ENCODE assay signal across 25 cellular contexts in genomic region chr5:65932676-65933075, GRCh38. TPM values are rescaled to one million over a fixed set of nuclear protein-coding genes. Genes with fewer than 3 reads are reported as not detected.
A peak's percentile ranks its signal among the peaks of the same experiment; 100 is the strongest.
DNase-seq lines count a peak whose midpoint lies in the region; ATAC-seq, FAIRE-seq and TF ChIP-seq lines count a peak whose summit lies in the region.
"Had no signal": no experiment of that assay in that cellular context is flagged by ENCODE, and none has a peak within 500 bp of the region (broad histone marks: within the 10 kb centered on the region; RNA-seq: fewer than 3 reads in every experiment).

No MANE protein-coding gene starts in this region.

- H3K9me3 Mint-ChIP-seq in activated CD8-positive, alpha-beta T cell treated with anti-CD3 and anti-CD28 coated beads for 36 hours: no peaks in the 10 kb centered on the region
- no peaks in the 10 kb centered on the region for H3K9me3 Mint-ChIP-seq in activated CD8-positive, alpha-beta T cell treated with anti-CD3 and anti-CD28 coated beads, Interleukin-2, amount 10 ng/mL, durations not matched to agents 7 days and 5 days (ENCODE audit: insufficient read depth)
- no peaks in the 10 kb centered on the region; the same call in 1 of the 2 replicates for H3K9me3 Mint-ChIP-seq in HFFc6
- H3K9me3 Mint-ChIP-seq: activated CD4-positive, alpha-beta memory T cell treated with anti-CD3 and anti-CD28 coated beads, Interleukin-2, amount 10 ng/mL, durations not matched to agents 7 days and 5 days had no signal

- peaks cover 15% of the 10 kb centered on the region for H3K36me3 Mint-ChIP-seq in activated CD8-positive, alpha-beta T cell treated with anti-CD3 and anti-CD28 coated beads for 36 hours (ENCODE audit: low read depth)
- peaks cover 27% of the 10 kb centered on the region for H3K36me3 Mint-ChIP-seq in activated CD8-positive, alpha-beta T cell treated with anti-CD3 and anti-CD28 coated beads, Interleukin-2, amount 10 ng/mL, durations not matched to agents 7 days and 5 days (ENCODE audit: low read depth)
- H3K36me3 Mint-ChIP-seq in HFFc6 (ENCODE audit: low read depth): peaks cover 73% of the 10 kb centered on the region

- no peak for ATAC-seq in activated CD8-positive, alpha-beta T cell treated with anti-CD3 and anti-CD28 coated beads for 36 hours
- ATAC-seq in activated CD8-positive, alpha-beta T cell treated with anti-CD3 and anti-CD28 coated beads, Interleukin-2, amount 10 ng/mL, durations not matched to agents 7 days and 5 days: no peak
- ATAC-seq in GM12878: no peak

- H3K36me3 ChIP-seq in GM12878 (ENCODE audit: control insufficient read depth in 2 of 2, insufficient read depth in 2 of 2, low read length in 1 of 2) (peaks cover 0 to 14% of the 10 kb centered on the region in 2 experiments; a peak in 2 of 4 replicates), skeletal muscle satellite cell (ENCODE audit: insufficient read depth, low read length) (peaks cover 32% of the 10 kb centered on the region), Peyer's patch (no peaks in the 10 kb centered on the region)
- H3K36me3 ChIP-seq: prostate gland, transverse colon had no signal

- H3K9me3 ChIP-seq in GM12878 (replicated peaks; ENCODE audit: control insufficient read depth, insufficient read depth, low read length): no peaks in the 10 kb centered on the region
- no peaks in the 10 kb centered on the region for H3K9me3 ChIP-seq in skeletal muscle satellite cell (replicated peaks; ENCODE audit: low read length)
- no peaks in the 10 kb centered on the region for H3K9me3 ChIP-seq in Peyer's patch
- H3K9me3 ChIP-seq: BE2C, prostate gland, SK-N-SH, transverse colon had no signal

- TF ChIP-seq RAD21 in GM12878 (IDR thresholded peaks at IDR 0.05; ENCODE audit: insufficient read depth, low read depth, low read length): no peak

- RAD21 ChIA-PET in GM12878 (lab: Charles Lee; ENCODE audit: unreplicated experiment): interaction anchor here (1.6 kb wide), 1 partner anchor 211 kb away, joined by 3 read pairs; the partner anchor contains the start of genes NLN and SGTB

- no peak overlapping the region for H3K9ac ChIP-seq in GM12878 (ENCODE audit: control insufficient read depth, insufficient read depth, low read length)
- H3K9ac ChIP-seq in skeletal muscle satellite cell (ENCODE audit: low read depth, low read length): no peak overlapping the region
- H3K9ac ChIP-seq: SK-N-SH had no signal

- H3K79me2 ChIP-seq in GM12878 (ENCODE audit: control insufficient read depth, insufficient read depth, low read length): peaks cover 98% of the 10 kb centered on the region

- H3K4me1 ChIP-seq in GM12878 (ENCODE audit: control insufficient read depth, insufficient read depth, low read length) (0 out of 2 replicates have a peak, but pooled peaks cover 5% of the 10 kb centered on the region), skeletal muscle satellite cell (ENCODE audit: control insufficient read depth, insufficient read depth, low read length) (peaks cover 31% of the 10 kb centered on the region), Peyer's patch (peaks cover 0 to 19% (median 7%) of the 10 kb centered on the region in 4 donors)

- no peak for TF ChIP-seq EP300 in GM12878 (IDR thresholded peaks at IDR 0.05; ENCODE audit: borderline replicate concordance in 1 of 2, control insufficient read depth in 1 of 2, low read depth in 2 of 2, low read length in 2 of 2)

- H2AFZ ChIP-seq in GM12878 (ENCODE audit: control insufficient read depth, low read depth, low read length): no peak overlapping the region

- POLR2A ChIA-PET in activated CD8-positive, alpha-beta T cell treated with anti-CD3 and anti-CD28 coated beads for 36 hours (lab: Charles Lee): no interaction called here
- POLR2A ChIA-PET in activated CD8-positive, alpha-beta T cell treated with anti-CD3 and anti-CD28 coated beads, Interleukin-2, amount 10 ng/mL, durations not matched to agents 7 days and 5 days (lab: Charles Lee): interaction anchor here (0.7 kb wide), 1 partner anchor 15 kb away, joined by 4 read pairs; no protein-coding TSS in a partner anchor
- POLR2A ChIA-PET in GM12878 (lab: Charles Lee): no interaction called here

- TF ChIP-seq POLR2A in GM12878 (IDR thresholded peaks at IDR 0.05; ENCODE audit: low read depth, low read length): no peak
- TF ChIP-seq POLR2A in Peyer's patch (IDR thresholded peaks at IDR 0.05): no peak

- H3K4me3 Mint-ChIP-seq in activated CD8-positive, alpha-beta T cell treated with anti-CD3 and anti-CD28 coated beads for 36 hours: no peak overlapping the region
- H3K4me3 Mint-ChIP-seq in activated CD8-positive, alpha-beta T cell treated with anti-CD3 and anti-CD28 coated beads, Interleukin-2, amount 10 ng/mL, durations not matched to agents 7 days and 5 days: no peak overlapping the region
- H3K4me3 Mint-ChIP-seq in HFFc6: peak overlapping the region; percentile 32
- H3K4me3 Mint-ChIP-seq: activated CD4-positive, alpha-beta memory T cell treated with anti-CD3 and anti-CD28 coated beads, Interleukin-2, amount 10 ng/mL, durations not matched to agents 7 days and 5 days had no signal

- BruUV-seq in GM12878 (replicated peaks; lab: Mats Ljungman, UMichigan): no TSS peak

- no peak overlapping the region for H3K27ac ChIP-seq in GM12878 (ENCODE audit: control insufficient read depth, insufficient read depth)
- no peak overlapping the region for H3K27ac ChIP-seq in Peyer's patch
- H3K27ac ChIP-seq: coronary artery, prostate gland, skin epidermis, transverse colon had no signal

- no peaks in the 10 kb centered on the region for H3K27me3 ChIP-seq in GM12878 (replicated peaks in 1 of 2; ENCODE audit: control insufficient read depth in 2 of 2, insufficient read depth in 2 of 2, low read length in 1 of 2)
- no peaks in the 10 kb centered on the region for H3K27me3 ChIP-seq in skeletal muscle satellite cell (ENCODE audit: control insufficient read depth, insufficient read depth, low read length)
- no peaks in the 10 kb centered on the region for H3K27me3 ChIP-seq in Peyer's patch
- H3K27me3 ChIP-seq: BE2C, transverse colon had no signal

- H3K4me2 ChIP-seq in GM12878 (ENCODE audit: control insufficient read depth, insufficient read depth) (peak overlapping the region; percentile 25), skeletal muscle satellite cell (ENCODE audit: low read length) (peak overlapping the region; percentile 23)
- H3K4me2 ChIP-seq: SK-N-SH had no signal

- no peaks in the 10 kb centered on the region for H3K27me3 Mint-ChIP-seq in activated CD8-positive, alpha-beta T cell treated with anti-CD3 and anti-CD28 coated beads for 36 hours
- H3K27me3 Mint-ChIP-seq in activated CD8-positive, alpha-beta T cell treated with anti-CD3 and anti-CD28 coated beads, Interleukin-2, amount 10 ng/mL, durations not matched to agents 7 days and 5 days (ENCODE audit: low read depth): no peaks in the 10 kb centered on the region
- H3K27me3 Mint-ChIP-seq in HFFc6 (ENCODE audit: insufficient read depth): no peaks in the 10 kb centered on the region; the same call in 1 of the 2 replicates
- H3K27me3 Mint-ChIP-seq: activated CD4-positive, alpha-beta memory T cell treated with anti-CD3 and anti-CD28 coated beads, Interleukin-2, amount 10 ng/mL, durations not matched to agents 7 days and 5 days had no signal

- H3K4me3 ChIP-seq in GM12878: no peak overlapping the region; the same call in 1 of the 2 replicates
- H3K4me3 ChIP-seq in skeletal muscle satellite cell (ENCODE audit: low read length): no peak overlapping the region
- H3K4me3 ChIP-seq in Peyer's patch: no peak overlapping the region
- H3K4me3 ChIP-seq: coronary artery, prostate gland, skin epidermis, transverse colon had no signal

- peaks cover 69% of the 10 kb centered on the region for H3K4me1 Mint-ChIP-seq in activated CD8-positive, alpha-beta T cell treated with anti-CD3 and anti-CD28 coated beads for 36 hours (ENCODE audit: low read depth)
- peaks cover 38% of the 10 kb centered on the region for H3K4me1 Mint-ChIP-seq in activated CD8-positive, alpha-beta T cell treated with anti-CD3 and anti-CD28 coated beads, Interleukin-2, amount 10 ng/mL, durations not matched to agents 7 days and 5 days (ENCODE audit: low read depth)
- peaks cover 80% of the 10 kb centered on the region for H3K4me1 Mint-ChIP-seq in HFFc6 (ENCODE audit: low read depth)

- FAIRE-seq in GM12878 (lab: Jason Lieb, UNC): no peak
- FAIRE-seq: endothelial cell of umbilical vein, GM19239 had no signal

- intact Hi-C loops in activated CD8-positive, alpha-beta T cell treated with anti-CD3 and anti-CD28 coated beads for 36 hours (cut with micrococcal nuclease): loop anchor here (5.0 kb wide), 1 partner anchor 210 kb away; the partner anchor contains the start of gene SREK1
- intact Hi-C loops in GM12878 (cut with micrococcal nuclease; ENCODE audit: unreplicated experiment): no loop called here

- in situ Hi-C loops in GM12878 (cut with MboI): no loop called here

- peak overlapping the region; percentile 68 for H3K27ac Mint-ChIP-seq in activated CD8-positive, alpha-beta T cell treated with anti-CD3 and anti-CD28 coated beads for 36 hours
- no peak overlapping the region for H3K27ac Mint-ChIP-seq in activated CD8-positive, alpha-beta T cell treated with anti-CD3 and anti-CD28 coated beads, Interleukin-2, amount 10 ng/mL, durations not matched to agents 7 days and 5 days
- no peak overlapping the region; the same call in 1 of the 2 replicates for H3K27ac Mint-ChIP-seq in HFFc6
- H3K27ac Mint-ChIP-seq: activated CD4-positive, alpha-beta memory T cell treated with anti-CD3 and anti-CD28 coated beads, Interleukin-2, amount 10 ng/mL, durations not matched to agents 7 days and 5 days had no signal

- CTCF ChIA-PET in activated CD8-positive, alpha-beta T cell treated with anti-CD3 and anti-CD28 coated beads for 36 hours (lab: Charles Lee): interaction anchor here (1.8 kb wide), 1 partner anchor 10 kb away, joined by 5 read pairs; no protein-coding TSS in a partner anchor
- CTCF ChIA-PET in activated CD8-positive, alpha-beta T cell treated with anti-CD3 and anti-CD28 coated beads, Interleukin-2, amount 10 ng/mL, durations not matched to agents 7 days and 5 days (lab: Charles Lee): no interaction called here
- CTCF ChIA-PET in GM12878 (lab: Yijun Ruan, JAX): no interaction called here

- no peaks in the 10 kb centered on the region; the same call in 1 of the 2 replicates for H4K20me1 ChIP-seq in GM12878 (ENCODE audit: control insufficient read depth, insufficient read depth)

- no peak for TF ChIP-seq CTCF in activated CD8-positive, alpha-beta T cell treated with anti-CD3 and anti-CD28 coated beads for 36 hours (IDR thresholded peaks at IDR 0.05)
- TF ChIP-seq CTCF in HFFc6 (IDR thresholded peaks at IDR 0.05) (no peak), GM12878 (IDR thresholded peaks at IDR 0.05 in 2 of 3, conservative IDR thresholded peaks at IDR 0.05 in 1 of 3; ENCODE audit: control insufficient read depth in 2 of 3, extremely low read depth in 1 of 3, insufficient read depth in 1 of 3, low read depth in 3 of 3, low read length in 3 of 3) (no peak), Peyer's patch (IDR thresholded peaks at IDR 0.05) (no peak)

- no peak for DNase-seq in activated CD8-positive, alpha-beta T cell treated with anti-CD3 and anti-CD28 coated beads for 36 hours
- DNase-seq in activated CD8-positive, alpha-beta T cell treated with anti-CD3 and anti-CD28 coated beads, Interleukin-2, amount 10 ng/mL, durations not matched to agents 7 days and 5 days: no peak
- DNase-seq in HFFc6 (no peak), GM12878 (ENCODE audit: low read depth, low spot score) (no peak), DMS 273 (lab: John Stamatoyannopoulos, UW; ENCODE audit: unreplicated experiment) (no peak), Peyer's patch (no peak), NCI-H1092 (lab: John Stamatoyannopoulos, UW) (no peak)
- DNase-seq: 8988T; activated CD4-positive, alpha-beta memory T cell treated with anti-CD3 and anti-CD28 coated beads, Interleukin-2, amount 10 ng/mL, durations not matched to agents 7 days and 5 days; BE2C; GDM1; head of caudate nucleus; Karpas-422; NCI-H1105; NCI-H510A; SK-N-SH; stimulated activated CD4-positive, alpha-beta T cell treated with anti-CD3 and anti-CD28 coated beads, Interleukin-2, amount 100 ng/mL, for 24 hours; stimulated activated naive CD8-positive, alpha-beta T cell treated with anti-CD3 and anti-CD28 coated beads, Interleukin-15, Interleukin-2, amounts not matched to agents 100 U/mL and 50 U/mL, for 24 hours; transverse colon had no signal

- 96% methylated on average over 4 of the region's 4 CpGs for WGBS in GM12878 (ENCODE audit: insufficient coverage, insufficient replicate concordance, low lambda C conversion rate, missing lambda C conversion rate)

- SMC1A ChIA-PET in GM12878 (lab: Charles Lee; ENCODE audit: uncharacterized antibody, unreplicated experiment): interaction anchor here (0.7 to 2.1 kb wide), 4 partner anchors 35 to 89 kb away, joined by 3 to 15 read pairs (median 6); no protein-coding TSS in a partner anchor

RNA-seq across cellular contexts. Expression of gene ERBIN, which starts 6.3 kb away (rescaled TPM):
- total RNA-seq in activated CD8-positive, alpha-beta T cell treated with anti-CD3 and anti-CD28 coated beads for 36 hours: 10 to 100 TPM; 35.1 to 38.3 TPM
- 10 to 100 TPM; 44.8 to 46.9 TPM for total RNA-seq in activated CD8-positive, alpha-beta T cell treated with anti-CD3 and anti-CD28 coated beads, Interleukin-2, amount 10 ng/mL, durations not matched to agents 7 days and 5 days
- 100 to 1,000 TPM in 5 of 6 experiments, 10 to 100 TPM in 1; 97.5 to 127 (median 114) TPM for total RNA-seq in HFFc6 (2021; fragmentation: NEBNext Ultra II Directional; extraction: Animal tissue kit (Norgen Biotek cat#: 25700))
- 282 and 300 TPM in 2 replicates for total RNA-seq in GM12878 (2013; cell fraction: nucleolus; rRNA removed)
- 48.8 and 56.3 TPM in 2 replicates for total RNA-seq in GM12878 (2014; rRNA removed)
- 91.1 and 94.6 TPM in 2 replicates for total RNA-seq in GM12878 (2014; rRNA removed; fragmentation: Illumina TruSeq; extraction: Trizol)
- 55.3 and 65.1 TPM in 2 replicates for total RNA-seq in GM12878 (2021)
- 16.8 TPM for polyA plus RNA-seq in GM12878 (2011; ENCODE audit: low read depth)
- polyA plus RNA-seq in GM12878 (2011; rRNA removed): 50.0 and 71.4 TPM in 2 replicates
- polyA plus RNA-seq in GM12878 (2011; cell fraction: cytosol; rRNA removed): 17.7 and 18.8 TPM in 2 replicates
- 27.4 and 30.7 TPM in 2 replicates for polyA plus RNA-seq in GM12878 (2011; cell fraction: nucleus; rRNA removed)
- polyA plus RNA-seq in GM12878 (2012): 32.8 and 35.2 TPM in 2 replicates
- 61.7 and 84.5 TPM in 2 replicates for polyA plus RNA-seq in GM12878 (2014; fragmentation: Illumina TruSeq; extraction: Trizol)
- polyA plus RNA-seq in GM12878 (2014; fragmentation: Nextera tagmentation; extraction: Ambion mirVana): 10 to 100 TPM in 1 of 2 experiments, 1 to 10 TPM in 1; 9.5 to 11.5 TPM
- 47.5 and 51.0 TPM in 2 replicates for polyA plus RNA-seq in GM12878 (2014; rRNA removed)
- 10 to 100 TPM; 20.7 to 35.3 TPM for polyA plus RNA-seq in GM12878 (2016; fragmentation: Nextera tagmentation; extraction: Ambion mirVana)
- 80.4 and 113 TPM in 2 replicates for polyA minus RNA-seq in GM12878 (2011; rRNA and poly(A)+ RNA removed)
- polyA minus RNA-seq in GM12878 (2011; cell fraction: cytosol; rRNA and poly(A)+ RNA removed): 45.2 and 50.1 TPM in 2 replicates
- 111 and 133 TPM in 2 replicates for polyA minus RNA-seq in GM12878 (2011; cell fraction: nucleus; rRNA and poly(A)+ RNA removed)
- total RNA-seq in skeletal muscle satellite cell (2012; rRNA removed): 37.8 and 55.3 TPM in 2 replicates
- 100 to 1,000 TPM; 116 to 218 (median 152) TPM for total RNA-seq in Peyer's patch
